34 cellular contexts compared by ENCODE assay signal in genomic region chr20:33069706-33070105, GRCh38. TPM values are rescaled to one million over a fixed set of nuclear protein-coding genes. Genes with fewer than 3 reads are reported as not detected.
"Had no signal": no experiment of that assay in that cellular context is flagged by ENCODE, and none has a peak within 500 bp of the region (broad histone marks: within the 10 kb centered on the region; RNA-seq: fewer than 3 reads in every experiment).

No MANE protein-coding gene starts in this region.

- H3K4me1 ChIP-seq: esophagus muscularis mucosa, gastroesophageal sphincter had no signal

- H3K27ac ChIP-seq: brain microvascular endothelial cell, coronary artery, esophagus muscularis mucosa, gastroesophageal sphincter had no signal

- H3K36me3 ChIP-seq: brain microvascular endothelial cell, esophagus muscularis mucosa, gastroesophageal sphincter had no signal

- DNase-seq: activated CD4-positive, alpha-beta memory T cell treated with anti-CD3 and anti-CD28 coated beads for 36 hours; activated CD4-positive, alpha-beta T cell treated with anti-CD3 and anti-CD28 coated beads for 36 hours; activated CD4-positive, alpha-beta T cell treated with anti-CD3 and anti-CD28 coated beads, Interleukin-2, amount 10 ng/mL, durations not matched to agents 24 days and 14 days; activated CD4-positive, CD25-positive, alpha-beta regulatory T cell; activated CD4-positive, CD25-positive, alpha-beta regulatory T cell treated with anti-CD3 and anti-CD28 coated beads, Interleukin-2, amount 50 U/mL, for 72 hours; activated CD8-positive, alpha-beta memory T cell treated with anti-CD3 and anti-CD28 coated beads, Interleukin-2, amount 10 ng/mL, durations not matched to agents 7 days and 5 days; activated CD8-positive, alpha-beta memory T cell treated with anti-CD3 and anti-CD28 coated beads, Interleukin-2, amount 50 U/mL, for 4 hours; activated CD8-positive, alpha-beta T cell treated with anti-CD3 and anti-CD28 coated beads, Interleukin-2, amount 10 ng/mL, durations not matched to agents 7 days and 5 days; activated gamma-delta T cell; activated naive CD4-positive, alpha-beta T cell treated with anti-CD3 and anti-CD28 coated beads, Interleukin-2, amount 50 U/mL, for 16 hours; activated naive CD4-positive, alpha-beta T cell treated with Interleukin-2 at 50 U/mL for 16 hours; activated T-cell treated with anti-CD3 and anti-CD28 coated beads, Interleukin-2, amount 50 U/mL, for 1 hour; activated T-cell treated with anti-CD3 and anti-CD28 coated beads, Interleukin-2, amount 50 U/mL, for 72 hours; amniotic stem cell; anterior cingulate cortex; brain microvascular endothelial cell; effector CD4-positive, alpha-beta T cell; effector memory CD8-positive, alpha-beta T cell; erythroblast; foreskin melanocyte; T-helper 1 cell; T-helper 2 cell had no signal

- ATAC-seq: activated CD4-positive, alpha-beta T cell treated with anti-CD3 and anti-CD28 coated beads for 36 hours; activated CD8-positive, alpha-beta memory T cell treated with anti-CD3 and anti-CD28 coated beads, Interleukin-2, amount 10 ng/mL, durations not matched to agents 7 days and 5 days; activated CD8-positive, alpha-beta T cell treated with anti-CD3 and anti-CD28 coated beads, Interleukin-2, amount 10 ng/mL, durations not matched to agents 7 days and 5 days; activated T-cell treated with anti-CD3 and anti-CD28 coated beads, Interleukin-2, amount 50 U/mL, for 72 hours; effector memory CD8-positive, alpha-beta T cell; gastroesophageal sphincter had no signal

- H3K9me3 ChIP-seq: esophagus muscularis mucosa, gastroesophageal sphincter had no signal

- FAIRE-seq: astrocyte, bronchial epithelial cell had no signal

- H3K4me3 ChIP-seq: coronary artery, esophagus muscularis mucosa, gastroesophageal sphincter had no signal

- H3K27me3 ChIP-seq: brain microvascular endothelial cell had no signal

RNA-seq across cellular contexts. Expression of gene BPIFB4, which starts 9.7 kb away (rescaled TPM):
- total RNA-seq: activated CD4-positive, alpha-beta memory T cell treated with anti-CD3 and anti-CD28 coated beads for 36 hours; activated CD4-positive, alpha-beta T cell treated with anti-CD3 and anti-CD28 coated beads for 36 hours; activated CD4-positive, alpha-beta T cell treated with anti-CD3 and anti-CD28 coated beads, Interleukin-2, amount 10 ng/mL, durations not matched to agents 24 days and 14 days; activated CD8-positive, alpha-beta memory T cell treated with anti-CD3 and anti-CD28 coated beads for 36 hours; activated CD8-positive, alpha-beta memory T cell treated with anti-CD3 and anti-CD28 coated beads, Interleukin-2, amount 10 ng/mL, durations not matched to agents 7 days and 5 days; activated CD8-positive, alpha-beta T cell treated with anti-CD3 and anti-CD28 coated beads, Interleukin-2, amount 10 ng/mL, durations not matched to agents 7 days and 5 days; activated T-cell treated with anti-CD3 and anti-CD28 coated beads, Interleukin-2, amount 50 U/mL, for 72 hours; astrocyte; bronchial epithelial cell; cardiac septum; cerebellum; esophagus muscularis mucosa; fibroblast of lung; fibroblast of villous mesenchyme; gastroesophageal sphincter; glomerular endothelial cell had no signal
- polyA plus RNA-seq: fibroblast of lung had no signal

RNA-seq across cellular contexts. Expression of gene BPIFB3, which starts 16.0 kb away (rescaled TPM):
- total RNA-seq: activated CD4-positive, alpha-beta memory T cell treated with anti-CD3 and anti-CD28 coated beads for 36 hours; activated CD4-positive, alpha-beta T cell treated with anti-CD3 and anti-CD28 coated beads for 36 hours; activated CD4-positive, alpha-beta T cell treated with anti-CD3 and anti-CD28 coated beads, Interleukin-2, amount 10 ng/mL, durations not matched to agents 24 days and 14 days; activated CD8-positive, alpha-beta memory T cell treated with anti-CD3 and anti-CD28 coated beads for 36 hours; activated CD8-positive, alpha-beta memory T cell treated with anti-CD3 and anti-CD28 coated beads, Interleukin-2, amount 10 ng/mL, durations not matched to agents 7 days and 5 days; activated CD8-positive, alpha-beta T cell treated with anti-CD3 and anti-CD28 coated beads, Interleukin-2, amount 10 ng/mL, durations not matched to agents 7 days and 5 days; activated T-cell treated with anti-CD3 and anti-CD28 coated beads, Interleukin-2, amount 50 U/mL, for 72 hours; astrocyte; bronchial epithelial cell; cardiac septum; cerebellum; esophagus muscularis mucosa; fibroblast of lung; fibroblast of villous mesenchyme; gastroesophageal sphincter; glomerular endothelial cell had no signal
- polyA plus RNA-seq: adipose tissue, fibroblast of lung had no signal

RNA-seq across cellular contexts. Expression of gene BPIFB6, which starts 38.3 kb away (rescaled TPM):
- total RNA-seq: activated CD4-positive, alpha-beta memory T cell treated with anti-CD3 and anti-CD28 coated beads for 36 hours; activated CD4-positive, alpha-beta T cell treated with anti-CD3 and anti-CD28 coated beads for 36 hours; activated CD4-positive, alpha-beta T cell treated with anti-CD3 and anti-CD28 coated beads, Interleukin-2, amount 10 ng/mL, durations not matched to agents 24 days and 14 days; activated CD8-positive, alpha-beta memory T cell treated with anti-CD3 and anti-CD28 coated beads for 36 hours; activated CD8-positive, alpha-beta memory T cell treated with anti-CD3 and anti-CD28 coated beads, Interleukin-2, amount 10 ng/mL, durations not matched to agents 7 days and 5 days; activated CD8-positive, alpha-beta T cell treated with anti-CD3 and anti-CD28 coated beads, Interleukin-2, amount 10 ng/mL, durations not matched to agents 7 days and 5 days; activated T-cell treated with anti-CD3 and anti-CD28 coated beads, Interleukin-2, amount 50 U/mL, for 72 hours; astrocyte; bronchial epithelial cell; cardiac septum; cerebellum; esophagus muscularis mucosa; fibroblast of lung; fibroblast of villous mesenchyme; gastroesophageal sphincter; glomerular endothelial cell had no signal
- polyA plus RNA-seq: adipose tissue, fibroblast of lung had no signal
